8 cellular contexts compared by ENCODE assay signal in the genomic region with DNA sequence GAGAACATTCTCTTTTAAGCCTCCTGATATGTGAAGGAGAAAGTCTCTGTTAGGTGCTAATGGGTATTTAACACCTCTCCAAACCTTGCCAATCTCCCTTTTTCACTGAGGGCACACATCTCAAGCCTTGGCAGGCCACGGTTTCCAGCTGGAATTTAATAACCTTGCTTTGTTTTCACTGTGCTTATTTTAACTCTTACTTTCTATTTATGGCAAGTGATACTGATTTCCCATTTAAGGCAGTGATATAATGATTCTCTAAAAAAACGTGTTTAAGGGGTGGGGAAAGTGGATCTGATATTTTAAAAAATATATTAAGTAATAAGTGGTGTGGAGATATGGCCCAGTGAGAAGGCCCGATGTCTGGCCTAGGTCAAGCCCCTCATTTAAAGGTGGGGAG. TPM values are rescaled to one million over a fixed set of nuclear protein-coding genes. Genes with fewer than 3 reads are reported as not detected.
DNase-seq lines count a peak whose midpoint lies in the region; ATAC-seq and TF ChIP-seq lines count a peak whose summit lies in the region.

No MANE protein-coding gene starts in this region.

- no peak overlapping the region for H3K4me2 ChIP-seq in mesenchymal stem cell (ENCODE audit: low read length, poor library complexity, severe bottlenecking)

- H4K91ac ChIP-seq in mesenchymal stem cell (ENCODE audit: low read length): no peak overlapping the region

- peak overlapping the region; percentile 48 for H3K9ac ChIP-seq in mesenchymal stem cell (ENCODE audit: low read length)

- peak overlapping the region in 11 of 12 donors; percentile 56 to 89 (median 60) for H3K27ac ChIP-seq in heart left ventricle
- H3K27ac ChIP-seq in mesenchymal stem cell (ENCODE audit: low read length, poor library complexity, severe bottlenecking): no peak overlapping the region
- H3K27ac ChIP-seq in upper lobe of left lung: peak overlapping the region in 1 of 4 donors; percentile 45

- TF ChIP-seq POLR2A in heart left ventricle (IDR thresholded peaks at IDR 0.05): no peak
- TF ChIP-seq POLR2A in upper lobe of left lung (IDR thresholded peaks at IDR 0.05): no peak

- peaks cover 2 to 36% (median 16%) of the 10 kb centered on the region in 12 donors for H3K4me1 ChIP-seq in heart left ventricle
- peaks cover 24% of the 10 kb centered on the region for H3K4me1 ChIP-seq in mesenchymal stem cell (ENCODE audit: control insufficient read depth, insufficient read depth, low read depth, low read length)
- H3K4me1 ChIP-seq in upper lobe of left lung: peaks cover 17 to 32% (median 26%) of the 10 kb centered on the region in 4 donors

- DNase-seq in heart left ventricle (no peak), Right ventricle myocardium inferior (ENCODE audit: missing footprints) (no peak), mesenchymal stem cell (no peak), upper lobe of left lung (no peak), NCI-H345 (lab: John Stamatoyannopoulos, UW) (no peak), NCI-H1105 treated with DMSO at 0.1 percent for 48 hours (lab: John Stamatoyannopoulos, UW) (no peak), NCI-H2081 (lab: John Stamatoyannopoulos, UW) (no peak)
- no peak for DNase-seq in activated T-helper 2 cell treated with anti-CD3 and anti-CD28 coated beads, Interferon-gamma antibody, Interleukin-2, Interleukin-4, amounts not matched to agents 10 μg/mL and 5 μg/mL and 100 μg/mL, durations not matched to agents 14 hours and 24 hours and 36 hours (ENCODE audit: low spot score)

- H3K4me3 ChIP-seq in heart left ventricle (peak overlapping the region in 9 of 12 donors; percentile 26 to 70 (median 59)), mesenchymal stem cell (ENCODE audit: insufficient read depth in 1 of 2, low read depth in 1 of 2, low read length in 2 of 2) (peak overlapping the region in 1 of 2 experiments; percentile 65), upper lobe of left lung (peak overlapping the region in 3 of 4 donors; percentile 40 to 57 (median 54))

- TF ChIP-seq CTCF in heart left ventricle (IDR thresholded peaks at IDR 0.05): no peak
- TF ChIP-seq CTCF in upper lobe of left lung (IDR thresholded peaks at IDR 0.05): no peak

- no peaks in the 10 kb centered on the region for H3K36me3 Mint-ChIP-seq in activated T-helper 2 cell treated with anti-CD3 and anti-CD28 coated beads, Interferon-gamma antibody, Interleukin-2, Interleukin-4, amounts not matched to agents 10 μg/mL and 5 μg/mL and 100 μg/mL, durations not matched to agents 14 hours and 24 hours and 36 hours (ENCODE audit: low read depth)

- H3K27me3 ChIP-seq in heart left ventricle: peaks cover 0 to 36% (median 0%) of the 10 kb centered on the region in 9 donors
- H3K27me3 ChIP-seq in mesenchymal stem cell (ENCODE audit: control insufficient read depth in 1 of 2, insufficient read depth in 1 of 2, low read length in 2 of 2): peaks cover 37 to 69% of the 10 kb centered on the region in 2 experiments
- H3K27me3 ChIP-seq in upper lobe of left lung: peaks cover 0 to 13% (median 9%) of the 10 kb centered on the region in 4 donors

- no peak for TF ChIP-seq EP300 in upper lobe of left lung (IDR thresholded peaks at IDR 0.05)

- no peak overlapping the region for H3K23ac ChIP-seq in mesenchymal stem cell (ENCODE audit: low read length in 2 of 2)

- peaks cover 32% of the 10 kb centered on the region for H3K27me3 Mint-ChIP-seq in activated T-helper 2 cell treated with anti-CD3 and anti-CD28 coated beads, Interferon-gamma antibody, Interleukin-2, Interleukin-4, amounts not matched to agents 10 μg/mL and 5 μg/mL and 100 μg/mL, durations not matched to agents 14 hours and 24 hours and 36 hours (ENCODE audit: low read depth)

- H2BK120ac ChIP-seq in mesenchymal stem cell (ENCODE audit: low read depth, low read length): no peak overlapping the region

- H3K18ac ChIP-seq in mesenchymal stem cell (ENCODE audit: low read depth in 1 of 2, low read length in 2 of 2): no peak overlapping the region

- H3K27ac Mint-ChIP-seq in activated T-helper 2 cell treated with anti-CD3 and anti-CD28 coated beads, Interferon-gamma antibody, Interleukin-2, Interleukin-4, amounts not matched to agents 10 μg/mL and 5 μg/mL and 100 μg/mL, durations not matched to agents 14 hours and 24 hours and 36 hours: no peak overlapping the region

- H3K4me1 Mint-ChIP-seq in activated T-helper 2 cell treated with anti-CD3 and anti-CD28 coated beads, Interferon-gamma antibody, Interleukin-2, Interleukin-4, amounts not matched to agents 10 μg/mL and 5 μg/mL and 100 μg/mL, durations not matched to agents 14 hours and 24 hours and 36 hours (ENCODE audit: low read depth): peaks cover 2% of the 10 kb centered on the region

- no peak overlapping the region for H2BK15ac ChIP-seq in mesenchymal stem cell (ENCODE audit: low read depth, poor library complexity, severe bottlenecking)

- H2BK5ac ChIP-seq in mesenchymal stem cell (ENCODE audit: low read depth, low read length, poor library complexity, severe bottlenecking): no peak overlapping the region

- 11 to 15% (median 13%) methylated on average over 3 of the region's 3 CpGs for WGBS in heart left ventricle, 4 donors
- WGBS in mesenchymal stem cell: 33% methylated on average over 2 of the region's 3 CpGs
- 19 to 25% methylated on average over 3 of the region's 3 CpGs for WGBS in upper lobe of left lung, 2 donors

- no peak overlapping the region for H2AK5ac ChIP-seq in mesenchymal stem cell (ENCODE audit: low read length, severe bottlenecking)

- no peak overlapping the region for H3K14ac ChIP-seq in mesenchymal stem cell (ENCODE audit: low read length in 2 of 2)

- intact Hi-C loops in heart left ventricle (cut with DNase I) (loop anchor here in 2 of 10 donors (5.0 to 10.0 kb wide), 2 partner anchors 52 to 65 kb away; no protein-coding TSS in a partner anchor), Right ventricle myocardium inferior (cut with DNase I) (no loop called here)
- intact Hi-C loops in activated T-helper 2 cell treated with anti-CD3 and anti-CD28 coated beads, Interferon-gamma antibody, Interleukin-2, Interleukin-4, amounts not matched to agents 10 μg/mL and 5 μg/mL and 100 μg/mL, durations not matched to agents 14 hours and 24 hours and 36 hours (cut with micrococcal nuclease): no loop called here

- H3K36me3 ChIP-seq in heart left ventricle (no peaks in the 10 kb centered on the region), mesenchymal stem cell (ENCODE audit: control insufficient read depth in 1 of 2, insufficient read depth in 2 of 2, low read depth in 1 of 2, low read length in 2 of 2) (no peaks in the 10 kb centered on the region), upper lobe of left lung (no peaks in the 10 kb centered on the region)

- H4K8ac ChIP-seq in mesenchymal stem cell (ENCODE audit: low read length): no peak overlapping the region

- no peak overlapping the region for H2AFZ ChIP-seq in mesenchymal stem cell (ENCODE audit: low read depth, low read length)

- no peak for ATAC-seq in heart left ventricle
- no peak for ATAC-seq in Right ventricle myocardium inferior
- no peak for ATAC-seq in upper lobe of left lung (ENCODE audit: low FRiP score in 2 of 2)

- H3K9me3 ChIP-seq in heart left ventricle: no peaks in the 10 kb centered on the region
- H3K9me3 ChIP-seq in mesenchymal stem cell (ENCODE audit: control insufficient read depth, low read length): no peaks in the 10 kb centered on the region
- no peaks in the 10 kb centered on the region for H3K9me3 ChIP-seq in upper lobe of left lung

- no peak overlapping the region for H3K4ac ChIP-seq in mesenchymal stem cell (ENCODE audit: low read depth in 1 of 2, low read length in 2 of 2)

- no peak overlapping the region for H2BK12ac ChIP-seq in mesenchymal stem cell (ENCODE audit: low read length in 2 of 2)

- H3K79me1 ChIP-seq in mesenchymal stem cell (replicated peaks; ENCODE audit: low read length, poor library complexity, severe bottlenecking): no peaks in the 10 kb centered on the region

- H3K4me3 Mint-ChIP-seq in activated T-helper 2 cell treated with anti-CD3 and anti-CD28 coated beads, Interferon-gamma antibody, Interleukin-2, Interleukin-4, amounts not matched to agents 10 μg/mL and 5 μg/mL and 100 μg/mL, durations not matched to agents 14 hours and 24 hours and 36 hours (ENCODE audit: low read depth): peak overlapping the region; percentile 39

- no peaks in the 10 kb centered on the region for H3K9me3 Mint-ChIP-seq in activated T-helper 2 cell treated with anti-CD3 and anti-CD28 coated beads, Interferon-gamma antibody, Interleukin-2, Interleukin-4, amounts not matched to agents 10 μg/mL and 5 μg/mL and 100 μg/mL, durations not matched to agents 14 hours and 24 hours and 36 hours

RNA-seq across cellular contexts. Expression of a gene that starts 1.1 kb away (rescaled TPM):
- 10 to 100 TPM in 1 of 9 donors, 1 to 10 TPM in 8; 1.4 to 10.5 (median 5.3) TPM for total RNA-seq in heart left ventricle
- polyA plus RNA-seq in heart left ventricle: 1 to 10 TPM; 3.7 to 4.8 TPM
- total RNA-seq in Right ventricle myocardium inferior: 9.5 TPM
- not detected in 2 replicates for total RNA-seq in activated T-helper 2 cell treated with anti-CD3 and anti-CD28 coated beads, Interferon-gamma antibody, Interleukin-2, Interleukin-4, amounts not matched to agents 10 μg/mL and 5 μg/mL and 100 μg/mL, durations not matched to agents 14 hours and 24 hours and 36 hours
- polyA plus RNA-seq in mesenchymal stem cell (2013, experiment 1 of 2): 0.58 TPM
- polyA plus RNA-seq in mesenchymal stem cell (2013, experiment 2 of 2): 0.51 TPM
- 1 to 10 TPM in 4 of 6 donors, under 1 TPM in 2; 0.49 to 4.2 (median 1.7) TPM for total RNA-seq in upper lobe of left lung
